ENCODE assay signal across 9 cellular contexts in genomic region chr9:15299374-15299939, GRCh38. TPM values are rescaled to one million over a fixed set of nuclear protein-coding genes. Genes with fewer than 3 reads are reported as not detected.
DNase-seq lines count a peak whose midpoint lies in the region; ATAC-seq and TF ChIP-seq lines count a peak whose summit lies in the region.
"Had no signal": no experiment of that assay in that cellular context is flagged by ENCODE, and none has a peak within 500 bp of the region (broad histone marks: within the 10 kb centered on the region; RNA-seq: fewer than 3 reads in every experiment).

No MANE protein-coding gene starts in this region.

- H3K27me3 Mint-ChIP-seq in activated T-helper 17 cell treated with anti-CD3 and anti-CD28 coated beads, Interleukin-2, amount 50 U/mL, for 72 hours, result no peaks in the 10 kb centered on the region

- H3K4me1 Mint-ChIP-seq in activated T-helper 17 cell treated with anti-CD3 and anti-CD28 coated beads, Interleukin-2, amount 50 U/mL, for 72 hours, result peaks cover 47% of the 10 kb centered on the region

- no peak overlapping the region for H3K4me3 ChIP-seq in mammary epithelial cell (replicated peaks in 1 of 3; ENCODE audit: insufficient read depth in 1 of 3, low read depth in 2 of 3, low read length in 3 of 3)

- H3K36me3 Mint-ChIP-seq in activated T-helper 17 cell treated with anti-CD3 and anti-CD28 coated beads, Interleukin-2, amount 50 U/mL, for 72 hours (ENCODE audit: low read depth), result no peaks in the 10 kb centered on the region

- CTCF ChIA-PET in mammary epithelial cell (lab: Charles Lee; ENCODE audit: low non-redundant PET), result no interaction called here

- H3K4me1 ChIP-seq in mammary epithelial cell (ENCODE audit: insufficient read depth, low read length), result peaks cover 20% of the 10 kb centered on the region

- WGBS in mammary epithelial cell (ENCODE audit: low coverage, missing lambda C conversion rate), result 100% methylated on average over 6 of the region's 6 CpGs

- H2AFZ ChIP-seq in mammary epithelial cell (ENCODE audit: low read depth, low read length), result no peak overlapping the region

- dilution Hi-C loops in mammary epithelial cell (cut with HindIII; ENCODE audit: low sequenced_read_pairs), result no loop called here

- no peak overlapping the region for H3K9ac ChIP-seq in mammary epithelial cell (ENCODE audit: insufficient read depth, low read length)

- H3K4me2 ChIP-seq in mammary epithelial cell (ENCODE audit: insufficient read depth, low read depth, low read length), result no peak overlapping the region

- H3K27me3 ChIP-seq in mammary epithelial cell (ENCODE audit: insufficient read depth, low read length), result no peaks in the 10 kb centered on the region

- in situ Hi-C loops in mammary epithelial cell (cut with MboI; ENCODE audit: low sequenced_read_pairs in 2 of 2), result no loop called here

- H3K4me3 Mint-ChIP-seq in activated T-helper 17 cell treated with anti-CD3 and anti-CD28 coated beads, Interleukin-2, amount 50 U/mL, for 72 hours, result peak overlapping the region; percentile 81

- peak; percentile 33 for DNase-seq in DMS 273 (lab: John Stamatoyannopoulos, UW; ENCODE audit: unreplicated experiment)
- no peak for DNase-seq in DMS 273 treated with DMSO at 0.1 percent for 48 hours (lab: John Stamatoyannopoulos, UW)
- DNase-seq in stimulated activated CD4-positive, alpha-beta T cell treated with anti-CD3 and anti-CD28 coated beads, TNF-alpha, amount 100 ng/mL, for 48 hours (ENCODE audit: low read depth in 3 of 3), result peak; percentile 39 to 60 (median 47)
- DNase-seq in DMS53 treated with DMSO at 0.1 percent for 48 hours (lab: John Stamatoyannopoulos, UW; ENCODE audit: unreplicated experiment), result no peak
- no peak for DNase-seq in mammary epithelial cell
- DNase-seq in putamen (ENCODE audit: low spot score), result no peak

- H4K20me1 ChIP-seq in mammary epithelial cell (ENCODE audit: insufficient read depth, low read length), result no peaks in the 10 kb centered on the region

- BruUV-seq in mammary epithelial cell (replicated peaks; lab: Mats Ljungman, UMichigan), result no TSS peak

- no peaks in the 10 kb centered on the region for H3K9me3 ChIP-seq in mammary epithelial cell (replicated peaks; ENCODE audit: insufficient read depth, low read length)

- TF ChIP-seq CTCF in mammary epithelial cell (conservative IDR thresholded peaks at IDR 0.05 in 1 of 2, IDR thresholded peaks at IDR 0.05 in 1 of 2; ENCODE audit: extremely low read depth in 1 of 2, insufficient read depth in 1 of 2, low read depth in 1 of 2, low read length in 2 of 2), result no peak

- H3K27ac Mint-ChIP-seq in activated T-helper 17 cell treated with anti-CD3 and anti-CD28 coated beads, Interleukin-2, amount 50 U/mL, for 72 hours, result peak overlapping the region; percentile 91

- peak; percentile 86 for ATAC-seq in HG03469 (IDR thresholded peaks at IDR 0.05; ENCODE audit: unreplicated experiment)
- peak; percentile 87 for ATAC-seq in activated T-helper 17 cell treated with anti-CD3 and anti-CD28 coated beads, Interleukin-2, amount 50 U/mL, for 72 hours (replicated peaks)

- intact Hi-C loops in mammary epithelial cell (cut with micrococcal nuclease), result no loop called here

- H3K9me3 Mint-ChIP-seq in activated T-helper 17 cell treated with anti-CD3 and anti-CD28 coated beads, Interleukin-2, amount 50 U/mL, for 72 hours, result peaks cover 4% of the 10 kb centered on the region

- H3K27ac ChIP-seq in mammary epithelial cell (ENCODE audit: insufficient read depth, low read depth, low read length), result no peak overlapping the region
- H3K27ac ChIP-seq: 22Rv1 had no signal

- H3K36me3 ChIP-seq in mammary epithelial cell (ENCODE audit: insufficient read depth, low read length), result no peaks in the 10 kb centered on the region

- H3K79me2 ChIP-seq in mammary epithelial cell (ENCODE audit: insufficient read depth, low read length), result peaks cover 54% of the 10 kb centered on the region

RNA-seq across cellular contexts. Expression of gene TTC39B, which starts 7.6 kb away (rescaled TPM):
- 10 to 100 TPM; 14.5 to 19.1 TPM for total RNA-seq in activated T-helper 17 cell treated with anti-CD3 and anti-CD28 coated beads, Interleukin-2, amount 50 U/mL, for 72 hours
- 10 to 100 TPM; 25.5 to 26.0 TPM for total RNA-seq in mammary epithelial cell
- 5.6 TPM for polyA plus RNA-seq in mammary epithelial cell
- polyA minus RNA-seq in mammary epithelial cell, result 28.6 TPM

Comparison
In these comparisons a context has a peak if more than half of its experiments do, and no peak if none do; other contexts are left out.
1. DNase-seq: peak in DMS 273 (single experiment) and stimulated activated CD4-positive, alpha-beta T cell treated with anti-CD3 and anti-CD28 coated beads, TNF-alpha, amount 100 ng/mL, for 48 hours (3 of 3); none in DMS 273 treated with DMSO at 0.1 percent for 48 hours (single experiment), DMS53 treated with DMSO at 0.1 percent for 48 hours (single experiment), mammary epithelial cell (single experiment) and putamen (single experiment).